ENCODE assay signal across 13 cellular contexts in the genomic region with DNA sequence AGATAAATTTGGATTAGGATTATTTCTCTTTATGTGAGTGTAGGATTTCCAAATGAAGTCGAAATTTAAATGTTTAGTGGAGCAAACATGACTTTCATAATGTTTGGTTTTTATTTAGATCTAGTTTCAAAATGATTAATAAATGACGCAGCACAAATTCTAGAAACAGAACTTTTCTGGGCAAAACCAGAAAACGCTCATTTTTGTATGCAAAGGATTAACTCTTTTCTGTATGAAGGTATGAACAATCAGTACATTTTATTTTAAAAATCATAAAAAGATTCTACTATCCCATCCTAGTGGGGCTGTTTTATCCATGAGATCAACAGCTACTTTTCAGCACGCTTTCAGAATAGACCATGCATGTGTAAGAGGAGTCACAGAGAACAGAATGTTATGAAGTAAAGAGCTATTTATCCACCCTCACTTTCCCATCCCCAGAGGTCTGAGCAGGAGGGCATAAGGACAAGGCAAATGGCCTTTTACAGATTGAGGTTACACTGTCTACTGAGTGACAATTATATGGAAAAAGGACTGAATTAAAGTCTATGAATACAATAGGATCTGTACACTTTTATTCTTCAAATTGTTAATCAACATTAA.
A peak's percentile ranks its signal among the peaks of the same experiment; 100 is the strongest.
DNase-seq lines count a peak whose midpoint lies in the region; ATAC-seq and TF ChIP-seq lines count a peak whose summit lies in the region.
"Had no signal": no experiment of that assay in that cellular context is flagged by ENCODE, and none has a peak within 500 bp of the region (broad histone marks: within the 10 kb centered on the region; RNA-seq: fewer than 3 reads in every experiment).

No MANE protein-coding gene starts in this region.

- no peak overlapping the region for H3K4me3 Mint-ChIP-seq in endothelial cell (ENCODE audit: unreplicated experiment)
- H3K4me3 Mint-ChIP-seq: activated naive CD4-positive, alpha-beta T cell treated with anti-CD3 and anti-CD28 coated beads, Interleukin-2, amount 50 U/mL, for 24 hours; GM23338 had no signal

- ATAC-seq in GM18498 (IDR thresholded peaks at IDR 0.05; ENCODE audit: unreplicated experiment) (peak; percentile 47), GM21390 (IDR thresholded peaks at IDR 0.05; ENCODE audit: unreplicated experiment) (peak; percentile 54), lower lobe of right lung (no peak)
- ATAC-seq: GM23338, pancreas had no signal

- TF ChIP-seq CTCF in OCI-LY7 (conservative IDR thresholded peaks at IDR 0.05; ENCODE audit: low read length) (no peak), lower lobe of right lung (IDR thresholded peaks at IDR 0.05) (no peak), endothelial cell (IDR thresholded peaks at IDR 0.05; ENCODE audit: unreplicated experiment) (no peak)

- H3K4me3 ChIP-seq in OCI-LY7 (ENCODE audit: low read depth, low read length, poor library complexity, severe bottlenecking) (no peak overlapping the region), lower lobe of right lung (no peak overlapping the region)
- H3K4me3 ChIP-seq: GM23338, pancreas had no signal

- DNase-seq in OCI-LY7 (ENCODE audit: low spot score) = no peak
- DNase-seq in lower lobe of right lung = no peak
- DNase-seq in activated CD4-positive, CD25-positive, alpha-beta regulatory T cell treated with anti-CD3 and anti-CD28 coated beads, Interleukin-2, amount 50 U/mL, for 72 hours = no peak
- DNase-seq in cortex of kidney (lab: John Stamatoyannopoulos, UW) = no peak
- DNase-seq in endothelial cell (ENCODE audit: low spot score) = no peak
- DNase-seq in NCI-H1436 treated with DMSO at 0.1 percent for 48 hours (lab: John Stamatoyannopoulos, UW) = no peak
- DNase-seq: NCI-H446 treated with DMSO at 0.1 percent for 48 hours, pancreas, SHP77 treated with DMSO at 0.1 percent for 48 hours had no signal

- peaks cover 33% of the 10 kb centered on the region for H3K4me1 ChIP-seq in OCI-LY7 (ENCODE audit: insufficient read depth, low read length, poor library complexity, severe bottlenecking)
- no peaks in the 10 kb centered on the region for H3K4me1 ChIP-seq in lower lobe of right lung
- H3K4me1 ChIP-seq: pancreas had no signal

- no peaks in the 10 kb centered on the region for H3K27me3 Mint-ChIP-seq in endothelial cell (ENCODE audit: unreplicated experiment)
- H3K27me3 Mint-ChIP-seq: activated naive CD4-positive, alpha-beta T cell treated with anti-CD3 and anti-CD28 coated beads, Interleukin-2, amount 50 U/mL, for 24 hours had no signal

- intact Hi-C loops in OCI-LY7 (cut with micrococcal nuclease; ENCODE audit: unreplicated experiment) = loop anchor here (10.0 kb wide), 1 partner anchor 336 kb away; no protein-coding TSS in a partner anchor
- intact Hi-C loops in lower lobe of right lung (cut with DNase I) = no loop called here

- CTCF ChIA-PET in OCI-LY7 (lab: Charles Lee; ENCODE audit: unreplicated experiment) = no interaction called here

- BruUV-seq in OCI-LY7 (replicated peaks; lab: Mats Ljungman, UMichigan) = no TSS peak

- peak overlapping the region; percentile 41; the same call in 1 of the 2 replicates for H2AFZ ChIP-seq in OCI-LY7 (ENCODE audit: low read length)
- H2AFZ ChIP-seq: GM23338 had no signal

- H3K27me3 ChIP-seq in lower lobe of right lung (ENCODE audit: low read depth) = no peaks in the 10 kb centered on the region
- H3K27me3 ChIP-seq: pancreas had no signal

- H3K9me2 ChIP-seq in OCI-LY7 (ENCODE audit: insufficient read depth, low read length) = no peaks in the 10 kb centered on the region

- H3K79me2 ChIP-seq in OCI-LY7 (ENCODE audit: insufficient read depth, low read depth, low read length) = peaks cover 8% of the 10 kb centered on the region; the same call in 1 of the 2 replicates

- H3K27ac Mint-ChIP-seq in endothelial cell (ENCODE audit: unreplicated experiment) = no peak overlapping the region
- H3K27ac Mint-ChIP-seq: activated naive CD4-positive, alpha-beta T cell treated with anti-CD3 and anti-CD28 coated beads, Interleukin-2, amount 50 U/mL, for 24 hours; GM23338 had no signal

- H3K9me3 ChIP-seq in OCI-LY7 (ENCODE audit: low read length) (peaks cover 18% of the 10 kb centered on the region; the same call in 1 of the 2 replicates), lower lobe of right lung (peaks cover 22% of the 10 kb centered on the region)
- H3K9me3 ChIP-seq: pancreas had no signal

- POLR2A ChIA-PET in OCI-LY7 (lab: Charles Lee) = interaction anchor here (0.6 to 4.2 kb wide), 6 partner anchors 10 to 471 kb away, joined by 3 to 28 read pairs (median 4); a partner anchor contains a TSS

- H3K9me3 Mint-ChIP-seq in endothelial cell (ENCODE audit: unreplicated experiment) = peaks cover 12% of the 10 kb centered on the region

- H3K36me3 ChIP-seq in OCI-LY7 (ENCODE audit: insufficient read depth, low read length) (peaks cover 17% of the 10 kb centered on the region; the same call in 1 of the 2 replicates), lower lobe of right lung (no peaks in the 10 kb centered on the region)
- H3K36me3 ChIP-seq: pancreas had no signal

- no peaks in the 10 kb centered on the region for H4K20me1 ChIP-seq in OCI-LY7 (ENCODE audit: insufficient read depth, low read length)

- H3K36me3 Mint-ChIP-seq in endothelial cell (ENCODE audit: low read depth, unreplicated experiment) = peaks cover 12% of the 10 kb centered on the region

- peaks cover 6% of the 10 kb centered on the region for H3K4me1 Mint-ChIP-seq in endothelial cell (ENCODE audit: unreplicated experiment)

- H3K4me2 ChIP-seq in OCI-LY7 (ENCODE audit: low read length) = peak overlapping the region; percentile 27
- H3K4me2 ChIP-seq: GM23338 had no signal

- H3K27ac ChIP-seq in OCI-LY7 (ENCODE audit: low read depth, low read length, poor library complexity, severe bottlenecking) = peak overlapping the region; percentile 8
- H3K27ac ChIP-seq in lower lobe of right lung = peak overlapping the region; percentile 27
- H3K27ac ChIP-seq: pancreas had no signal

Comparison
In these comparisons a context has a peak if more than half of its experiments do, and no peak if none do; other contexts are left out.
1. ATAC-seq: peak in GM18498 (single experiment) and GM21390 (single experiment); none in lower lobe of right lung (0 of 2).